Comparison of ENCODE assay signal across 21 cellular contexts in the genomic region with DNA sequence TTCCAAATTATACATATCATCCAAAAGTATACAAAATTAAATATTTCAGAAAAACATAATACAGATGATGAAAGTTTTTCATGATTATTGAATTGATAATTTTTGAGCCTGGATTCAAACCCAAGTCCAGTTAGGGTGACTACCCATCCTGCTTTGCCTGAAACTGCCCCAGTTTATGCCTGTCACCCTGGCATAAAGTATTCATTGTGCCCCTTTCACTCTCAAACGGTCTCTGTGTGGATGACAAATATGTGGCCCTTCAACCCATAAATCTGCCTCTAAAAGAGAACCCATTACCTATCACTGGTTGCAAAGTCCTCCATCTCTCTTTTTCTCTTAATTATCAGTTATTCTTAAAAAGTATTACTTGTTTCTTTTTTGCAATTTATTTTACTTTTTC.
"Had no signal": no experiment of that assay in that cellular context is flagged by ENCODE, and none has a peak within 500 bp of the region (broad histone marks: within the 10 kb centered on the region; RNA-seq: fewer than 3 reads in every experiment).

No MANE protein-coding gene starts in this region.

- DNase-seq: activated CD4-positive, CD25-positive, alpha-beta regulatory T cell; activated CD8-positive, alpha-beta memory T cell treated with anti-CD3 and anti-CD28 coated beads, Interleukin-2, amount 50 U/mL, for 4 hours; activated CD8-positive, alpha-beta T cell treated with anti-CD3 and anti-CD28 coated beads for 36 hours; activated effector memory CD4-positive, alpha-beta T cell treated with Interleukin-2 at 50 U/mL for 16 hours; activated naive CD4-positive, alpha-beta T cell treated with anti-CD3 and anti-CD28 coated beads for 36 hours; activated naive CD8-positive, alpha-beta T cell treated with anti-CD3 and anti-CD28 coated beads for 36 hours; cerebellar nuclear complex; KG1; NCI-H1105; NCI-H1436; NCI-H1694 treated with DMSO at 0.1 percent for 48 hours; NCI-H2029 treated with DMSO at 0.1 percent for 48 hours; NCI-H2171; NCI-H2227 treated with DMSO at 0.1 percent for 48 hours; NCI-H526; OCI-M1; RPMI8226; SK-N-SH had no signal

- H3K9me2 ChIP-seq: SK-N-SH had no signal

- H3K4me2 ChIP-seq: SK-N-SH had no signal

- H3K27ac ChIP-seq: VCaP had no signal

- H3K9ac ChIP-seq: SK-N-SH had no signal

- H3K9me3 ChIP-seq: SK-N-SH had no signal

- ATAC-seq: activated CD8-positive, alpha-beta T cell treated with anti-CD3 and anti-CD28 coated beads for 36 hours; Panc1; Right ventricle myocardium inferior had no signal
